In the genomic region with DNA sequence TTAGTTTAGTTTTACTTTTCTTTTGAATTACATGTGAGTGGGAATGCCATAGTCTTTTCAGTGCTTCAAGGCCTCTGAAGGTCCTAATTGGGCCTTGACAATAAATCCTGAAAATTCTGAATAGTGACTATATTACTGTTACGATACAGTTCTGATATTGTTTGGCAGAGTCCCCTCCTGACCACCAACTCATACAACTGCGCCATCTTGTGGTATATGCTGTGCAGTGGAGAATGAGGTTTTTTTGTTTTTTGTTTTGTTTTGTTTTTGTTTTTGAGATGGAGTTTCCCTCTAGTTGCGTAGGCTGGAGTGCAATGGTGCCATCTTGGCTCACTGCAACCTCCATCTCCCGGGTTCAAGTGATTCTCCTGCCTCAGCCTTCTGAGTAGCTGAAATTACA, we compare ENCODE assay signal across 8 cellular contexts. TPM values are rescaled to one million over a fixed set of nuclear protein-coding genes. Genes with fewer than 3 reads are reported as not detected.
DNase-seq lines count a peak whose midpoint lies in the region; ATAC-seq and TF ChIP-seq lines count a peak whose summit lies in the region.

No MANE protein-coding gene starts in this region.

- no peak overlapping the region for H3K4me2 ChIP-seq in DND-41 (ENCODE audit: insufficient read depth, low read length)

- TF ChIP-seq POLR2A in gastroesophageal sphincter (IDR thresholded peaks at IDR 0.05): no peak

- no peak overlapping the region for H2AFZ ChIP-seq in DND-41 (ENCODE audit: low read depth, low read length)

- no peak overlapping the region for H3K4me3 ChIP-seq in DND-41 (ENCODE audit: low read depth in 1 of 2, low read length in 2 of 2)
- no peak overlapping the region for H3K4me3 ChIP-seq in H7 (ENCODE audit: insufficient read depth, low read depth, low read length)
- no peak overlapping the region for H3K4me3 ChIP-seq in gastroesophageal sphincter

- no peaks in the 10 kb centered on the region for H3K36me3 ChIP-seq in DND-41 (ENCODE audit: insufficient read depth, low read length)
- H3K36me3 ChIP-seq in H7 (replicated peaks; ENCODE audit: control insufficient read depth, insufficient read depth, low read length): no peaks in the 10 kb centered on the region
- H3K36me3 ChIP-seq in gastroesophageal sphincter: no peaks in the 10 kb centered on the region

- no peaks in the 10 kb centered on the region for H3K4me1 ChIP-seq in DND-41 (ENCODE audit: insufficient read depth, low read length)
- no peaks in the 10 kb centered on the region for H3K4me1 ChIP-seq in gastroesophageal sphincter

- no peak for TF ChIP-seq EP300 in gastroesophageal sphincter (IDR thresholded peaks at IDR 0.05)

- H3K9ac ChIP-seq in DND-41 (ENCODE audit: low read depth, low read length): no peak overlapping the region

- no peak for DNase-seq in DND-41
- peak; percentile 53 for DNase-seq in H7
- DNase-seq in SK-N-DZ (ENCODE audit: low spot score): peak; percentile 2
- DNase-seq in kidney glomerular epithelial cell (lab: John Stamatoyannopoulos, UW): peak; percentile 4
- no peak for DNase-seq in DMS153 (lab: John Stamatoyannopoulos, UW)
- DNase-seq in C1 segment of cervical spinal cord (lab: John Stamatoyannopoulos, UW): no peak

- ATAC-seq in DND-41 (ENCODE audit: insufficient read depth, low read depth) (peak; percentile 49; the same call in 1 of the 3 replicates), gastroesophageal sphincter (no peak), GM21360 (IDR thresholded peaks at IDR 0.05; ENCODE audit: unreplicated experiment) (no peak)

- H3K9me3 ChIP-seq in DND-41 (ENCODE audit: insufficient read depth, low read length, severe bottlenecking) (no peaks in the 10 kb centered on the region), gastroesophageal sphincter (no peaks in the 10 kb centered on the region)

- 7 to 27% methylated on average over 2 of the region's 4 CpGs for WGBS in gastroesophageal sphincter (ENCODE audit: low coverage in 1 of 2), 2 donors

- H3K27me3 ChIP-seq in DND-41 (ENCODE audit: insufficient read depth, low read length, poor library complexity): no peaks in the 10 kb centered on the region
- no peaks in the 10 kb centered on the region; the same call in 1 of the 2 replicates for H3K27me3 ChIP-seq in H7 (ENCODE audit: control insufficient read depth, insufficient read depth, low read length)
- H3K27me3 ChIP-seq in gastroesophageal sphincter: no peaks in the 10 kb centered on the region

- H3K79me2 ChIP-seq in DND-41 (ENCODE audit: insufficient read depth, low read length): no peaks in the 10 kb centered on the region

- TF ChIP-seq CTCF in DND-41 (IDR thresholded peaks at IDR 0.05; ENCODE audit: borderline replicate concordance, extremely low read depth, low read length, poor library complexity, severe bottlenecking) (peak; percentile 54), gastroesophageal sphincter (IDR thresholded peaks at IDR 0.05) (peak in 1 of 4 experiments; percentile 57)

- H3K27ac ChIP-seq in DND-41 (ENCODE audit: low read length) (no peak overlapping the region), gastroesophageal sphincter (no peak overlapping the region)

- H4K20me1 ChIP-seq in DND-41 (ENCODE audit: insufficient read depth, low read length): no peaks in the 10 kb centered on the region

RNA-seq across cellular contexts. Expression of gene CHRDL1, which starts 56.6 kb away (rescaled TPM):
- 7.1 and 7.3 TPM in 2 replicates for total RNA-seq in H7 (2014; rRNA removed; shearing (Covaris generic))
- 0.53 and 0.77 TPM in 2 replicates for polyA plus RNA-seq in SK-N-DZ (2014; cell fraction: cytosol; rRNA removed)
- 0.08 and 0.41 TPM in 2 replicates for polyA plus RNA-seq in SK-N-DZ (2014; cell fraction: nucleus; rRNA removed)
- 100 to 1,000 TPM; 154 to 403 (median 281) TPM for total RNA-seq in gastroesophageal sphincter

Comparison
In these comparisons a context has a peak if more than half of its experiments do, and no peak if none do; other contexts are left out.
1. DNase-seq: peak in H7 (single experiment), SK-N-DZ (single experiment) and kidney glomerular epithelial cell (single experiment); none in DND-41 (single experiment), DMS153 (single experiment) and C1 segment of cervical spinal cord (0 of 14).
2. RNA of gene CHRDL1, which starts 56.6 kb away (total RNA-seq): 154 to 403 TPM in gastroesophageal sphincter; 7.1 to 7.3 TPM in H7; every median in the first group is over 10 times any median in the second.